Comparison of ENCODE assay signal across 7 cellular contexts in genomic region chr1:99645699-99646531, GRCh38. TPM values are rescaled to one million over a fixed set of nuclear protein-coding genes. Genes with fewer than 3 reads are reported as not detected.
DNase-seq lines count a peak whose midpoint lies in the region; FAIRE-seq and TF ChIP-seq lines count a peak whose summit lies in the region.

Gene PALMD (plus strand): TSS chr1:99646113. CDS start chr1:99646318, 205 bp downstream.

- H3K4me1 Mint-ChIP-seq in activated CD4-positive, alpha-beta T cell treated with anti-CD3 and anti-CD28 coated beads, Interleukin-2, amount 10 ng/mL, durations not matched to agents 7 days and 5 days, result no peaks in the 10 kb centered on the region

- TF ChIP-seq POLR2A in lower leg skin (IDR thresholded peaks at IDR 0.05), result no peak
- TF ChIP-seq POLR2A in transverse colon (IDR thresholded peaks at IDR 0.05), result no peak

- peak; percentile 74 for DNase-seq in NCI-H2029 treated with DMSO at 0.1 percent for 48 hours (lab: John Stamatoyannopoulos, UW)
- peak; percentile 49 to 54 for DNase-seq in cardiac fibroblast (ENCODE audit: low read depth in 2 of 2)
- DNase-seq in lower leg skin (ENCODE audit: low spot score in 2 of 2), result peak; percentile 74 to 91
- peak; percentile 8 for DNase-seq in transverse colon
- DNase-seq in activated CD4-positive, alpha-beta T cell treated with anti-CD3 and anti-CD28 coated beads, Interleukin-2, amount 50 U/mL, for 4 hours, result no peak
- no peak for DNase-seq in RCC 7860 (ENCODE audit: low spot score)
- no peak for DNase-seq in activated CD4-positive, alpha-beta T cell treated with anti-CD3 and anti-CD28 coated beads, Interleukin-2, amount 10 ng/mL, durations not matched to agents 7 days and 5 days

- no peak for FAIRE-seq in RCC 7860 (lab: Jason Lieb, UNC)

- peaks cover 0 to 10% (median 0%) of the 10 kb centered on the region in 4 donors for H3K4me1 ChIP-seq in transverse colon

- no peaks in the 10 kb centered on the region for H3K36me3 ChIP-seq in transverse colon

- POLR2A ChIA-PET in activated CD4-positive, alpha-beta T cell treated with anti-CD3 and anti-CD28 coated beads, Interleukin-2, amount 10 ng/mL, durations not matched to agents 7 days and 5 days (lab: Charles Lee), result no interaction called here

- in situ Hi-C loops in transverse colon (cut with MboI; ENCODE audit: low pct_ligation_motif_present in 1 of 4, low pct_unique_long_range_greater_than_20kb in 1 of 4, low sequenced_read_pairs in 3 of 4), result no loop called here

- no peak within 1 kb of the TSS for H3K4me3 Mint-ChIP-seq in activated CD4-positive, alpha-beta T cell treated with anti-CD3 and anti-CD28 coated beads, Interleukin-2, amount 10 ng/mL, durations not matched to agents 7 days and 5 days

- H3K4me3 ChIP-seq in cardiac fibroblast (replicated peaks in 1 of 2; ENCODE audit: low read depth in 2 of 2, low read length in 2 of 2) (peak within 1 kb of the TSS; percentile 37 to 54), lower leg skin (ENCODE audit: low read depth, poor library complexity, severe bottlenecking) (peak within 1 kb of the TSS; percentile 25), transverse colon (peak within 1 kb of the TSS in 3 of 4 donors; percentile 2 to 24 (median 12))

- no peaks in the 10 kb centered on the region for H3K9me3 ChIP-seq in transverse colon

- intact Hi-C loops in lower leg skin (cut with DNase I; ENCODE audit: low total_unique reads) (no loop called here), transverse colon (cut with DNase I; ENCODE audit: low total_unique reads) (no loop called here)

- H3K27ac Mint-ChIP-seq in activated CD4-positive, alpha-beta T cell treated with anti-CD3 and anti-CD28 coated beads, Interleukin-2, amount 10 ng/mL, durations not matched to agents 7 days and 5 days, result no peak within 1 kb of the TSS

- CTCF ChIA-PET in activated CD4-positive, alpha-beta T cell treated with anti-CD3 and anti-CD28 coated beads, Interleukin-2, amount 10 ng/mL, durations not matched to agents 7 days and 5 days (lab: Charles Lee), result interaction anchor here (1.2 kb wide), 1 partner anchor 230 kb away, joined by 3 read pairs; no protein-coding TSS in a partner anchor

- H3K27ac ChIP-seq in transverse colon, result peak within 1 kb of the TSS; percentile 5 to 40 (median 22)

- H3K36me3 Mint-ChIP-seq in activated CD4-positive, alpha-beta T cell treated with anti-CD3 and anti-CD28 coated beads, Interleukin-2, amount 10 ng/mL, durations not matched to agents 7 days and 5 days (ENCODE audit: low read depth), result no peaks in the 10 kb centered on the region

- H3K27me3 ChIP-seq in transverse colon, result peaks cover 4% of the 10 kb centered on the region

- no peak for TF ChIP-seq EP300 in transverse colon (IDR thresholded peaks at IDR 0.05; ENCODE audit: low read depth)

- 2 to 8% methylated on average over 17 of the region's 17 CpGs for WGBS in lower leg skin, 2 donors
- WGBS in transverse colon (ENCODE audit: low coverage in 1 of 2), 2 donors, result 15 to 23% methylated on average over 4 to 17 of the region's 17 CpGs

- no peaks in the 10 kb centered on the region for H3K9me3 Mint-ChIP-seq in activated CD4-positive, alpha-beta T cell treated with anti-CD3 and anti-CD28 coated beads, Interleukin-2, amount 10 ng/mL, durations not matched to agents 7 days and 5 days

- TF ChIP-seq CTCF in cardiac fibroblast (IDR thresholded peaks at IDR 0.05; ENCODE audit: low read depth, low read length) (no peak), lower leg skin (IDR thresholded peaks at IDR 0.05) (no peak), transverse colon (IDR thresholded peaks at IDR 0.05) (no peak)

- H3K27me3 Mint-ChIP-seq in activated CD4-positive, alpha-beta T cell treated with anti-CD3 and anti-CD28 coated beads, Interleukin-2, amount 10 ng/mL, durations not matched to agents 7 days and 5 days, result peaks cover 35% of the 10 kb centered on the region

RNA-seq across cellular contexts. Expression of gene PALMD, which starts in this region (rescaled TPM):
- 10 to 100 TPM; 68.9 to 75.6 (median 72.1) TPM for total RNA-seq in lower leg skin
- total RNA-seq in transverse colon, result 1 to 10 TPM; 1.9 to 4.4 (median 2.9) TPM
- not detected for total RNA-seq in activated CD4-positive, alpha-beta T cell treated with anti-CD3 and anti-CD28 coated beads, Interleukin-2, amount 10 ng/mL, durations not matched to agents 7 days and 5 days

Comparison
In these comparisons a context has a peak if more than half of its experiments do, and no peak if none do; other contexts are left out.
1. RNA of gene PALMD (total RNA-seq): 68.9 to 75.6 TPM in lower leg skin; 1.9 to 4.4 TPM in transverse colon and not detected in activated CD4-positive, alpha-beta T cell treated with anti-CD3 and anti-CD28 coated beads, Interleukin-2, amount 10 ng/mL, durations not matched to agents 7 days and 5 days; every median in the first group is over 10 times any median in the second.
2. DNase-seq: peak in NCI-H2029 treated with DMSO at 0.1 percent for 48 hours (single experiment), cardiac fibroblast (2 of 2), lower leg skin (2 of 2) and transverse colon (single experiment); none in activated CD4-positive, alpha-beta T cell treated with anti-CD3 and anti-CD28 coated beads, Interleukin-2, amount 50 U/mL, for 4 hours (0 of 2), RCC 7860 (single experiment) and activated CD4-positive, alpha-beta T cell treated with anti-CD3 and anti-CD28 coated beads, Interleukin-2, amount 10 ng/mL, durations not matched to agents 7 days and 5 days (single experiment).
3. Peak in every context shown above with its lines, with median percentiles within 50 percentile points of each other: H3K4me3 ChIP-seq.